In the genomic region with DNA sequence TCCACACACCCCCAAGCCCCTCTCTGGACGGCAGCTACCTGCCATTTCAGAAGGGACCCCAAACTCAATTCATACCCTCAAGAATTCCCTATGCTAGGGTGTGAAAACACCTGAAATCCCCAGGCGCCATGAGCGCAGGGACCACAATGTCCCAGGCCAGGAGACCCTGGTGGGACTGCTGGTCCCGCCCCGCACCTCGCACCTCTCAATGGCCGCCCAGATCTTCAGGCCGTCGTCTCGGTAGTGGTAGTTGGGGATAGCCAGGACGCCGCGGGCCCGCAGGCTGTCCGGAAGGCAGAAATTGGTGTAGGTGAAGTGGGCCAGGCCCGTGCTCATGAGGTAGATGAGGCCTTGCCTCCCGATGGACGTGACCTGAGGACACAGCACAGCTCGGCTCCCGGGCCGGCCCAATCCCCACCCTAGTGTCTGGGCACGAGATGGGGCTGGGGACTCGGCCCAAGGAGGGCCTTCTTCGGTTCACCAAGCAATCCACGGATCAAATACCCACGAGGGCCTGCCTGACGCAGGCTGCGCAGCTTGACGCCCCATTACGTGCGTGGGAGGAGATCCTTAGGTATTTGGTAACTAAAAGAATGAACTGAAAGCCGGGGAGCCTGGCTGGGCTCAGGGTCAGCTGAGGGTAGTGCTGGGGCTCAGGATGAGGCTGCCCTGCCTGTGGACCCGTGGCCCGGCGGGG, we compare ENCODE assay signal across 14 cellular contexts. TPM values are rescaled to one million over a fixed set of nuclear protein-coding genes. Genes with fewer than 3 reads are reported as not detected.
DNase-seq lines count a peak whose midpoint lies in the region; ATAC-seq and TF ChIP-seq lines count a peak whose summit lies in the region.
"Had no signal": no experiment of that assay in that cellular context is flagged by ENCODE, and none has a peak within 500 bp of the region (broad histone marks: within the 10 kb centered on the region; RNA-seq: fewer than 3 reads in every experiment).

No MANE protein-coding gene starts in this region.

- peaks cover 53% of the 10 kb centered on the region for H3K27me3 ChIP-seq in iPS-15b (ENCODE audit: control insufficient read depth, insufficient read depth, low read length)
- H3K27me3 ChIP-seq: MG63 had no signal

- H3K36me3 Mint-ChIP-seq in Calu3 (ENCODE audit: insufficient read depth, unreplicated experiment), result peaks cover 4% of the 10 kb centered on the region
- no peaks in the 10 kb centered on the region for H3K36me3 Mint-ChIP-seq in T-helper 17 cell (ENCODE audit: low read depth)
- H3K36me3 Mint-ChIP-seq in stimulated activated effector memory CD8-positive, alpha-beta T cell treated with anti-CD3 and anti-CD28 coated beads, Interleukin-12 subunit alpha, Interleukin-12 subunit beta, amount 100 ng/mL, for 72 hours, result no peaks in the 10 kb centered on the region
- H3K36me3 Mint-ChIP-seq: CD8-positive, alpha-beta memory T cell had no signal

- DNase-seq in Calu3 (no peak), T-helper 17 cell (no peak), SW480 (ENCODE audit: low spot score) (no peak), DMS 273 (lab: John Stamatoyannopoulos, UW; ENCODE audit: unreplicated experiment) (no peak)
- no peak for DNase-seq in stimulated activated effector memory CD8-positive, alpha-beta T cell treated with anti-CD3 and anti-CD28 coated beads, Interleukin-12 subunit alpha, Interleukin-12 subunit beta, amount 100 ng/mL, for 72 hours (ENCODE audit: low spot score in 2 of 2)
- DNase-seq: ACHN; CD8-positive, alpha-beta memory T cell; EL; MG63; NCI-H1092 treated with DMSO at 0.1 percent for 48 hours; NCI-H1694 treated with DMSO at 0.1 percent for 48 hours; PC-9 had no signal

- BruUV-seq in Calu3 (replicated peaks; lab: Mats Ljungman, UMichigan), result no TSS peak

- intact Hi-C loops in Calu3 (cut with micrococcal nuclease; ENCODE audit: unreplicated experiment), result no loop called here

- peak overlapping the region; percentile 32 for H3K4me3 ChIP-seq in iPS-15b (ENCODE audit: low read depth, low read length)
- H3K4me3 ChIP-seq: MG63 had no signal

- H3K27me3 Mint-ChIP-seq in Calu3 (ENCODE audit: unreplicated experiment), result peaks cover 34% of the 10 kb centered on the region
- H3K27me3 Mint-ChIP-seq in T-helper 17 cell, result peaks cover 19% of the 10 kb centered on the region

- H3K4me1 ChIP-seq in iPS-15b (ENCODE audit: control insufficient read depth, insufficient read depth, low read length), result peaks cover 3% of the 10 kb centered on the region

- H3K9me3 ChIP-seq in T-helper 17 cell (ENCODE audit: control insufficient read depth, low read length, poor library complexity, severe bottlenecking), result no peaks in the 10 kb centered on the region
- no peaks in the 10 kb centered on the region for H3K9me3 ChIP-seq in iPS-15b (ENCODE audit: control insufficient read depth, insufficient read depth, low read length)
- H3K9me3 ChIP-seq: MG63 had no signal

- CTCF ChIA-PET in Calu3 (lab: Charles Lee), result interaction anchor here (0.8 to 2.0 kb wide), 6 partner anchors 11 to 49 kb away, joined by 4 to 11 read pairs (median 4); no protein-coding TSS in a partner anchor

- peak overlapping the region; percentile 46 for H3K4me3 Mint-ChIP-seq in Calu3 (ENCODE audit: low read depth, unreplicated experiment)
- H3K4me3 Mint-ChIP-seq in T-helper 17 cell, result peak overlapping the region; percentile 12
- peak overlapping the region; percentile 17 for H3K4me3 Mint-ChIP-seq in stimulated activated effector memory CD8-positive, alpha-beta T cell treated with anti-CD3 and anti-CD28 coated beads, Interleukin-12 subunit alpha, Interleukin-12 subunit beta, amount 100 ng/mL, for 72 hours

- no peak for TF ChIP-seq CTCF in Calu3 (IDR thresholded peaks at IDR 0.05; ENCODE audit: unreplicated experiment)

- H3K27ac Mint-ChIP-seq in Calu3 (ENCODE audit: unreplicated experiment), result no peak overlapping the region
- no peak overlapping the region for H3K27ac Mint-ChIP-seq in T-helper 17 cell
- H3K27ac Mint-ChIP-seq in stimulated activated effector memory CD8-positive, alpha-beta T cell treated with anti-CD3 and anti-CD28 coated beads, Interleukin-12 subunit alpha, Interleukin-12 subunit beta, amount 100 ng/mL, for 72 hours, result no peak overlapping the region

- H3K9ac ChIP-seq in iPS-15b (ENCODE audit: low read depth, low read length), result no peak overlapping the region

- H3K9me3 Mint-ChIP-seq in Calu3 (ENCODE audit: low read depth, unreplicated experiment), result no peaks in the 10 kb centered on the region
- H3K9me3 Mint-ChIP-seq in stimulated activated effector memory CD8-positive, alpha-beta T cell treated with anti-CD3 and anti-CD28 coated beads, Interleukin-12 subunit alpha, Interleukin-12 subunit beta, amount 100 ng/mL, for 72 hours, result no peaks in the 10 kb centered on the region
- H3K9me3 Mint-ChIP-seq: CD8-positive, alpha-beta memory T cell had no signal

- ATAC-seq in T-helper 17 cell (no peak), HG03108 (IDR thresholded peaks at IDR 0.05; ENCODE audit: unreplicated experiment) (no peak)
- ATAC-seq in stimulated activated effector memory CD8-positive, alpha-beta T cell treated with anti-CD3 and anti-CD28 coated beads, Interleukin-12 subunit alpha, Interleukin-12 subunit beta, amount 100 ng/mL, for 72 hours, result no peak

- H3K36me3 ChIP-seq in iPS-15b (ENCODE audit: control insufficient read depth, insufficient read depth, low read length), result no peaks in the 10 kb centered on the region
- H3K36me3 ChIP-seq: MG63 had no signal

- H3K4me1 Mint-ChIP-seq in Calu3 (ENCODE audit: low read depth, unreplicated experiment) (peaks cover 24% of the 10 kb centered on the region), T-helper 17 cell (peaks cover 7% of the 10 kb centered on the region)
- H3K4me1 Mint-ChIP-seq in stimulated activated effector memory CD8-positive, alpha-beta T cell treated with anti-CD3 and anti-CD28 coated beads, Interleukin-12 subunit alpha, Interleukin-12 subunit beta, amount 100 ng/mL, for 72 hours, result peaks cover 9% of the 10 kb centered on the region

RNA-seq across cellular contexts. Expression of a gene that starts 9.2 kb away (rescaled TPM):
- total RNA-seq in Calu3 (2022), result 0.20 TPM in 1 of 2 replicates, not detected in the other
- total RNA-seq in T-helper 17 cell, result not detected
- total RNA-seq: CD8-positive, alpha-beta memory T cell had no signal

RNA-seq across cellular contexts. Expression of a gene that starts 14.8 kb away (rescaled TPM):
- 0.28 and 0.69 TPM in 2 replicates for total RNA-seq in Calu3 (2022)
- total RNA-seq in T-helper 17 cell, result not detected

RNA-seq across cellular contexts. Expression of a gene that starts 21.6 kb away (rescaled TPM):
- total RNA-seq in Calu3 (2022), result not detected in 2 replicates
- not detected for total RNA-seq in T-helper 17 cell
- total RNA-seq: PC-9 had no signal

RNA-seq across cellular contexts. Expression of a gene that starts 43.1 kb away (rescaled TPM):
- total RNA-seq in Calu3 (2022), result 16.1 and 17.0 TPM in 2 replicates
- 1,000 to 10,000 TPM; 1,926 to 2,038 TPM for total RNA-seq in T-helper 17 cell

RNA-seq across cellular contexts. Expression of a gene that starts 53.6 kb away (rescaled TPM):
- total RNA-seq in Calu3 (2022) (18.1 and 22.1 TPM in 2 replicates), T-helper 17 cell (100 to 1,000 TPM; 209 to 252 TPM)
